ENCODE assay signal across 8 cellular contexts in genomic region chr6:111709615-111710398, GRCh38.
DNase-seq lines count a peak whose midpoint lies in the region; ATAC-seq, FAIRE-seq and TF ChIP-seq lines count a peak whose summit lies in the region.

No MANE protein-coding gene starts in this region.

- TF ChIP-seq CTCF in MCF 10A (IDR thresholded peaks at IDR 0.05; ENCODE audit: unreplicated experiment) = peak; percentile 56

- intact Hi-C loops in MCF 10A (cut with micrococcal nuclease) = loop anchor here (1.0 kb wide), 4 partner anchors 163 to 453 kb away; partner anchors contain the start of gene FYN

- H3K4me3 Mint-ChIP-seq in MCF 10A (ENCODE audit: unreplicated experiment) (peak overlapping the region; percentile 28), immature natural killer cell (peak overlapping the region; percentile 53 to 75 (median 71))

- FAIRE-seq in GM12891 (lab: Jason Lieb, UNC) = peak; percentile 74

- no peak overlapping the region for H3K27ac Mint-ChIP-seq in MCF 10A (ENCODE audit: low read depth, unreplicated experiment)
- peak overlapping the region; percentile 94 to 100 (median 97) for H3K27ac Mint-ChIP-seq in immature natural killer cell

- TF ChIP-seq POLR2A in GM12891 (IDR thresholded peaks at IDR 0.05; ENCODE audit: low read depth, low read length) = no peak

- ATAC-seq in HG02852 (IDR thresholded peaks at IDR 0.05; ENCODE audit: unreplicated experiment) = peak; percentile 92

- BruUV-seq in MCF 10A (replicated peaks; lab: Mats Ljungman, UMichigan) = no TSS peak

- H3K9me3 Mint-ChIP-seq in MCF 10A (ENCODE audit: unreplicated experiment) (no peaks in the 10 kb centered on the region), immature natural killer cell (no peaks in the 10 kb centered on the region)

- CTCF ChIA-PET in MCF 10A (lab: Yijun Ruan, JAX) = interaction anchor here (0.6 to 7.2 kb wide), 36 partner anchors 9 to 519 kb away, joined by 3 to 136 read pairs (median 4); a partner anchor contains a TSS

- POLR2A ChIA-PET in MCF 10A (lab: Yijun Ruan, JAX) = interaction anchor here (0.7 to 2.0 kb wide), 7 partner anchors 34 to 461 kb away, joined by 3 to 8 read pairs (median 4); a partner anchor contains a TSS

- H3K27me3 Mint-ChIP-seq in MCF 10A (ENCODE audit: insufficient read depth, unreplicated experiment) (no peaks in the 10 kb centered on the region), immature natural killer cell (ENCODE audit: low read depth in 3 of 3) (peaks cover 5 to 25% (median 11%) of the 10 kb centered on the region in 3 donors)

- H3K4me1 Mint-ChIP-seq in MCF 10A (ENCODE audit: insufficient read depth, unreplicated experiment) = peaks cover 7% of the 10 kb centered on the region
- peaks cover 66 to 75% of the 10 kb centered on the region in 2 donors for H3K4me1 Mint-ChIP-seq in immature natural killer cell

- H3K36me3 Mint-ChIP-seq in MCF 10A (ENCODE audit: insufficient read depth, unreplicated experiment) = peaks cover 11% of the 10 kb centered on the region
- peaks cover 33 to 43% (median 40%) of the 10 kb centered on the region in 3 donors for H3K36me3 Mint-ChIP-seq in immature natural killer cell

- DNase-seq in A172 (ENCODE audit: low spot score) (peak; percentile 53), GM12891 (ENCODE audit: insufficient read length, low spot score) (peak; percentile 39), NCI-H1436 treated with DMSO at 0.1 percent for 48 hours (lab: John Stamatoyannopoulos, UW) (peak; percentile 55), T-helper 22 cell (ENCODE audit: low read depth) (peak; percentile 41), MCF 10A (ENCODE audit: unreplicated experiment) (peak; percentile 69), immature natural killer cell (peak; percentile 74 to 78 (median 76))
- peak; percentile 25 for DNase-seq in stimulated activated CD4-positive, alpha-beta T cell treated with anti-CD3 and anti-CD28 coated beads, Interleukin-12 subunit alpha, Interleukin-12 subunit beta, amount 100 ng/mL, for 4 hours

TF ChIP-seq in GM12891, 5 proteins besides CTCF, POLR2A, EP300 and RAD21:
- TF ChIP-seq POU2F2 (IDR thresholded peaks at IDR 0.05; ENCODE audit: low read depth, low read length) (no peak), SPI1 (IDR thresholded peaks at IDR 0.05; ENCODE audit: low read depth, low read length) (no peak), PAX5 (IDR thresholded peaks at IDR 0.05; ENCODE audit: insufficient read depth, low read length, severe bottlenecking) (no peak), TAF1 (IDR thresholded peaks at IDR 0.05; ENCODE audit: low read depth, low read length) (no peak)
TF ChIP-seq in GM12891: peak in this region for 0.

Comparison
In these comparisons a context has a peak if more than half of its experiments do, and no peak if none do; other contexts are left out.
1. Peak in every context shown above with its lines: DNase-seq and ATAC-seq.
2. DNase-seq: peak in every context shown above with its lines; median percentile 76 in immature natural killer cell; 69 in MCF 10A; 55 in NCI-H1436 treated with DMSO at 0.1 percent for 48 hours; 53 in A172; 41 in T-helper 22 cell; 39 in GM12891; 25 in stimulated activated CD4-positive, alpha-beta T cell treated with anti-CD3 and anti-CD28 coated beads, Interleukin-12 subunit alpha, Interleukin-12 subunit beta, amount 100 ng/mL, for 4 hours.